Comparison of ENCODE assay signal across 18 cellular contexts in genomic region chr12:131279281-131279921, GRCh38.
DNase-seq lines count a peak whose midpoint lies in the region; ATAC-seq and TF ChIP-seq lines count a peak whose summit lies in the region.
"Had no signal": no experiment of that assay in that cellular context is flagged by ENCODE, and none has a peak within 500 bp of the region (broad histone marks: within the 10 kb centered on the region; RNA-seq: fewer than 3 reads in every experiment).

No MANE protein-coding gene starts in this region.

- intact Hi-C loops in heart left ventricle (cut with DNase I) = no loop called here
- intact Hi-C loops in right cardiac atrium (cut with DNase I) = no loop called here
- intact Hi-C loops in tibial artery (cut with DNase I; ENCODE audit: low total_unique reads) = no loop called here

- H3K27ac Mint-ChIP-seq in brain (peak overlapping the region in 4 of 5 experiments; percentile 15 to 64 (median 49)), neural progenitor cell (peak overlapping the region; percentile 50), GM23338 (no peak overlapping the region)
- H3K27ac Mint-ChIP-seq in activated T-helper 17 cell treated with anti-CD3 and anti-CD28 coated beads, Interleukin-2, amount 50 U/mL, for 72 hours = no peak overlapping the region
- H3K27ac Mint-ChIP-seq in stimulated activated naive B cell treated with anti-CD40 and anti-IgM and Interleukin-4, amounts not matched to agents 10 μg/mL and 1 μg/mL and 100 μg/mL, for 72 hours = no peak overlapping the region

- H3K79me2 ChIP-seq in neural progenitor cell (ENCODE audit: low read depth) (no peaks in the 10 kb centered on the region), GM23338 (replicated peaks; ENCODE audit: insufficient read depth) (no peaks in the 10 kb centered on the region)

- H3K27ac ChIP-seq in heart left ventricle (no peak overlapping the region), right cardiac atrium (ENCODE audit: low read length) (no peak overlapping the region), neural progenitor cell (no peak overlapping the region), tibial artery (no peak overlapping the region), GM23338 (ENCODE audit: low read depth) (no peak overlapping the region)
- H3K27ac ChIP-seq: C4-2B had no signal

- H3K4me3 ChIP-seq in heart left ventricle (no peak overlapping the region), right cardiac atrium (ENCODE audit: low read length) (no peak overlapping the region), neural progenitor cell (no peak overlapping the region), tibial artery (no peak overlapping the region), GM23338 (no peak overlapping the region)

- H3K36me3 Mint-ChIP-seq in brain = no peaks in the 10 kb centered on the region
- no peaks in the 10 kb centered on the region for H3K36me3 Mint-ChIP-seq in neural progenitor cell
- no peaks in the 10 kb centered on the region; the same call in 2 of the 3 replicates for H3K36me3 Mint-ChIP-seq in GM23338 (ENCODE audit: low read depth)
- no peaks in the 10 kb centered on the region for H3K36me3 Mint-ChIP-seq in activated T-helper 17 cell treated with anti-CD3 and anti-CD28 coated beads, Interleukin-2, amount 50 U/mL, for 72 hours (ENCODE audit: low read depth)
- H3K36me3 Mint-ChIP-seq in stimulated activated naive B cell treated with anti-CD40 and anti-IgM and Interleukin-4, amounts not matched to agents 10 μg/mL and 1 μg/mL and 100 μg/mL, for 72 hours = no peaks in the 10 kb centered on the region

- H3K9me3 ChIP-seq in heart left ventricle = no peaks in the 10 kb centered on the region
- no peaks in the 10 kb centered on the region for H3K9me3 ChIP-seq in right cardiac atrium (ENCODE audit: control insufficient read depth, low read length)
- H3K9me3 ChIP-seq in neural progenitor cell (ENCODE audit: low read depth) = no peaks in the 10 kb centered on the region
- no peaks in the 10 kb centered on the region for H3K9me3 ChIP-seq in tibial artery

- peak in 1 of 4 donors; percentile 17 for ATAC-seq in heart left ventricle
- ATAC-seq in right cardiac atrium = no peak
- ATAC-seq in GM23338 = no peak
- ATAC-seq in activated T-helper 17 cell treated with anti-CD3 and anti-CD28 coated beads, Interleukin-2, amount 50 U/mL, for 72 hours (replicated peaks) = no peak
- ATAC-seq in stimulated activated naive B cell treated with anti-CD40 and anti-IgM and Interleukin-4, amounts not matched to agents 10 μg/mL and 1 μg/mL and 100 μg/mL, for 72 hours (replicated peaks) = no peak
- ATAC-seq: PC-3 had no signal

- H3K27me3 ChIP-seq in heart left ventricle = peaks cover 0 to 38% (median 0%) of the 10 kb centered on the region in 9 donors
- H3K27me3 ChIP-seq in right cardiac atrium (ENCODE audit: control insufficient read depth, insufficient read depth) = no peaks in the 10 kb centered on the region
- H3K27me3 ChIP-seq in neural progenitor cell = no peaks in the 10 kb centered on the region
- H3K27me3 ChIP-seq in tibial artery = peaks cover 0 to 23% of the 10 kb centered on the region in 2 donors
- H3K27me3 ChIP-seq in GM23338 (ENCODE audit: insufficient read depth) = no peaks in the 10 kb centered on the region

- H3K4me1 Mint-ChIP-seq in brain = peaks cover 20% of the 10 kb centered on the region
- peaks cover 7% of the 10 kb centered on the region for H3K4me1 Mint-ChIP-seq in neural progenitor cell
- H3K4me1 Mint-ChIP-seq in GM23338 = peaks cover 10% of the 10 kb centered on the region
- no peaks in the 10 kb centered on the region for H3K4me1 Mint-ChIP-seq in activated T-helper 17 cell treated with anti-CD3 and anti-CD28 coated beads, Interleukin-2, amount 50 U/mL, for 72 hours
- H3K4me1 Mint-ChIP-seq in stimulated activated naive B cell treated with anti-CD40 and anti-IgM and Interleukin-4, amounts not matched to agents 10 μg/mL and 1 μg/mL and 100 μg/mL, for 72 hours = no peaks in the 10 kb centered on the region

- H3K4me3 Mint-ChIP-seq in brain (no peak overlapping the region), neural progenitor cell (no peak overlapping the region), GM23338 (no peak overlapping the region)
- no peak overlapping the region for H3K4me3 Mint-ChIP-seq in activated T-helper 17 cell treated with anti-CD3 and anti-CD28 coated beads, Interleukin-2, amount 50 U/mL, for 72 hours
- H3K4me3 Mint-ChIP-seq in stimulated activated naive B cell treated with anti-CD40 and anti-IgM and Interleukin-4, amounts not matched to agents 10 μg/mL and 1 μg/mL and 100 μg/mL, for 72 hours = no peak overlapping the region

- TF ChIP-seq POLR2A in heart left ventricle (IDR thresholded peaks at IDR 0.05) = no peak

- WGBS in heart left ventricle, 4 donors = 58 to 72% (median 70%) methylated on average over 9 to 13 of the region's 13 CpGs
- WGBS in right cardiac atrium = 65% methylated on average over 13 of the region's 13 CpGs

- H2AFZ ChIP-seq in neural progenitor cell (replicated peaks) (no peak overlapping the region), GM23338 (no peak overlapping the region)

- H3F3A ChIP-seq in neural progenitor cell (ENCODE audit: low read depth) (no peaks in the 10 kb centered on the region), GM23338 (replicated peaks; ENCODE audit: low read depth) (no peaks in the 10 kb centered on the region)

- H3K4me2 ChIP-seq in neural progenitor cell = no peak overlapping the region
- H3K4me2 ChIP-seq in GM23338 = no peak overlapping the region

- H3K27me3 Mint-ChIP-seq in brain (peaks cover 10% of the 10 kb centered on the region), neural progenitor cell (ENCODE audit: insufficient read depth, low read depth) (peaks cover 12% of the 10 kb centered on the region), GM23338 (ENCODE audit: insufficient read depth, low read depth, poor library complexity) (peaks cover 7% of the 10 kb centered on the region)
- peaks cover 4% of the 10 kb centered on the region for H3K27me3 Mint-ChIP-seq in activated T-helper 17 cell treated with anti-CD3 and anti-CD28 coated beads, Interleukin-2, amount 50 U/mL, for 72 hours
- no peaks in the 10 kb centered on the region for H3K27me3 Mint-ChIP-seq in stimulated activated naive B cell treated with anti-CD40 and anti-IgM and Interleukin-4, amounts not matched to agents 10 μg/mL and 1 μg/mL and 100 μg/mL, for 72 hours

- H3K36me3 ChIP-seq in heart left ventricle (no peaks in the 10 kb centered on the region), neural progenitor cell (no peaks in the 10 kb centered on the region), tibial artery (no peaks in the 10 kb centered on the region), GM23338 (ENCODE audit: insufficient read depth) (no peaks in the 10 kb centered on the region)

- no peaks in the 10 kb centered on the region for H3K9me2 ChIP-seq in GM23338 (ENCODE audit: insufficient read depth)

- H3K4me1 ChIP-seq in heart left ventricle (no peaks in the 10 kb centered on the region), right cardiac atrium (ENCODE audit: control insufficient read depth, insufficient read depth, low read length) (no peaks in the 10 kb centered on the region), neural progenitor cell (no peaks in the 10 kb centered on the region), tibial artery (no peaks in the 10 kb centered on the region), GM23338 (ENCODE audit: insufficient read depth) (no peaks in the 10 kb centered on the region)

- H3K9me3 Mint-ChIP-seq in brain = peaks cover 0 to 5% (median 3%) of the 10 kb centered on the region in 5 experiments
- peaks cover 4% of the 10 kb centered on the region for H3K9me3 Mint-ChIP-seq in neural progenitor cell
- H3K9me3 Mint-ChIP-seq in GM23338 = peaks cover 2% of the 10 kb centered on the region; the same call in 1 of the 3 replicates
- H3K9me3 Mint-ChIP-seq in activated T-helper 17 cell treated with anti-CD3 and anti-CD28 coated beads, Interleukin-2, amount 50 U/mL, for 72 hours = no peaks in the 10 kb centered on the region
- peaks cover 0 to 1% of the 10 kb centered on the region in 2 donors for H3K9me3 Mint-ChIP-seq in stimulated activated naive B cell treated with anti-CD40 and anti-IgM and Interleukin-4, amounts not matched to agents 10 μg/mL and 1 μg/mL and 100 μg/mL, for 72 hours

- no peak for TF ChIP-seq CTCF in heart left ventricle (IDR thresholded peaks at IDR 0.05)
- TF ChIP-seq CTCF in brain (conservative IDR thresholded peaks at IDR 0.05) = no peak
- no peak for TF ChIP-seq CTCF in neural progenitor cell (IDR thresholded peaks at IDR 0.05)
- no peak for TF ChIP-seq CTCF in tibial artery (IDR thresholded peaks at IDR 0.05)
- TF ChIP-seq CTCF in GM23338 (conservative IDR thresholded peaks at IDR 0.05; ENCODE audit: low read depth in 2 of 2) = no peak

- no peak overlapping the region for H3K9ac ChIP-seq in neural progenitor cell

- peak in 3 of 5 donors; percentile 3 to 38 (median 16) for DNase-seq in heart left ventricle
- DNase-seq in right cardiac atrium = no peak
- DNase-seq in neural progenitor cell (ENCODE audit: low spot score) = no peak
- DNase-seq in tibial artery = peak; percentile 16 to 53
- no peak for DNase-seq in GM23338 (ENCODE audit: low spot score)
- no peak for DNase-seq in stimulated activated naive B cell treated with anti-CD40 and anti-IgM and Interleukin-4, amounts not matched to agents 10 μg/mL and 1 μg/mL and 100 μg/mL, for 72 hours
- DNase-seq: DMS 273 treated with DMSO at 0.1 percent for 48 hours, GDM1, KBM-7, MV-4-11, NCI-H1417 treated with DMSO at 0.1 percent for 48 hours, NCI-H2029 treated with DMSO at 0.1 percent for 48 hours, NCI-H510A, NCI-H774, PC-3 had no signal

- H4K20me1 ChIP-seq in neural progenitor cell (ENCODE audit: low read depth) = no peaks in the 10 kb centered on the region
- no peaks in the 10 kb centered on the region for H4K20me1 ChIP-seq in GM23338 (replicated peaks; ENCODE audit: insufficient read depth)

TF ChIP-seq in GM23338, 12 proteins besides CTCF, POLR2A, EP300 and RAD21 (continues in another document):
- TF ChIP-seq JUNB (IDR thresholded peaks at IDR 0.05; ENCODE audit: unreplicated experiment) (no peak), ZNF331 (CRISPR knock-in tag; IDR thresholded peaks at IDR 0.05; ENCODE audit: low read depth) (no peak), POLR2AphosphoS5 (IDR thresholded peaks at IDR 0.05; ENCODE audit: low read depth) (no peak), CREB1 (CRISPR knock-in tag; IDR thresholded peaks at IDR 0.05; ENCODE audit: low read depth) (no peak)

Comparison
In these comparisons a context has a peak if more than half of its experiments do, and no peak if none do; other contexts are left out.
1. DNase-seq: peak in heart left ventricle (3 of 5) and tibial artery (2 of 2); none in right cardiac atrium (0 of 3), neural progenitor cell (single experiment), GM23338 (single experiment) and stimulated activated naive B cell treated with anti-CD40 and anti-IgM and Interleukin-4, amounts not matched to agents 10 μg/mL and 1 μg/mL and 100 μg/mL, for 72 hours (single experiment).
2. H3K27ac Mint-ChIP-seq: peak in brain (4 of 5) and neural progenitor cell (single experiment); none in GM23338 (single experiment), activated T-helper 17 cell treated with anti-CD3 and anti-CD28 coated beads, Interleukin-2, amount 50 U/mL, for 72 hours (single experiment) and stimulated activated naive B cell treated with anti-CD40 and anti-IgM and Interleukin-4, amounts not matched to agents 10 μg/mL and 1 μg/mL and 100 μg/mL, for 72 hours (single experiment).